In genomic region chr1:193311226-193311948, GRCh38 we compare ENCODE assay signal across 17 cellular contexts.
DNase-seq lines count a peak whose midpoint lies in the region; ATAC-seq, FAIRE-seq and TF ChIP-seq lines count a peak whose summit lies in the region.
"Had no signal": no experiment of that assay in that cellular context is flagged by ENCODE, and none has a peak within 500 bp of the region (broad histone marks: within the 10 kb centered on the region; RNA-seq: fewer than 3 reads in every experiment).

No MANE protein-coding gene starts in this region.

- H3K4me3 Mint-ChIP-seq in activated CD4-positive, alpha-beta T cell treated with anti-CD3 and anti-CD28 coated beads, Interleukin-2, amount 10 ng/mL, durations not matched to agents 7 days and 5 days, result peak overlapping the region; percentile 9
- H3K4me3 Mint-ChIP-seq in activated CD4-positive, alpha-beta T cell treated with anti-CD3 and anti-CD28 coated beads, Interleukin-2, amount 10 ng/mL, durations not matched to agents 24 days and 14 days, result no peak overlapping the region
- H3K4me3 Mint-ChIP-seq in brain, result no peak overlapping the region
- no peak overlapping the region for H3K4me3 Mint-ChIP-seq in stimulated activated effector memory CD8-positive, alpha-beta T cell treated with anti-CD3 and anti-CD28 coated beads, Interleukin-12 subunit alpha, Interleukin-12 subunit beta, amount 100 ng/mL, for 72 hours
- H3K4me3 Mint-ChIP-seq: activated CD8-positive, alpha-beta T cell treated with anti-CD3 and anti-CD28 coated beads for 36 hours; activated T-helper 1 cell treated with anti-CD3 and anti-CD28 coated beads, Interleukin-12 subunit alpha, Interleukin-12 subunit beta, Interleukin-2, Interleukin-4 antibody, amounts not matched to agents 30 ng/mL and 10 ng/mL and 1 ng/mL, durations not matched to agents 14 hours and 24 hours and 36 hours had no signal

- no peak for TF ChIP-seq CTCF in brain (conservative IDR thresholded peaks at IDR 0.05)

- H3K27me3 Mint-ChIP-seq in activated CD4-positive, alpha-beta T cell treated with anti-CD3 and anti-CD28 coated beads, Interleukin-2, amount 10 ng/mL, durations not matched to agents 7 days and 5 days, result peaks cover 1% of the 10 kb centered on the region
- peaks cover 5% of the 10 kb centered on the region for H3K27me3 Mint-ChIP-seq in activated CD4-positive, alpha-beta T cell treated with anti-CD3 and anti-CD28 coated beads, Interleukin-2, amount 10 ng/mL, durations not matched to agents 24 days and 14 days
- peaks cover 8% of the 10 kb centered on the region for H3K27me3 Mint-ChIP-seq in brain
- H3K27me3 Mint-ChIP-seq: activated CD8-positive, alpha-beta T cell treated with anti-CD3 and anti-CD28 coated beads for 36 hours had no signal

- POLR2A ChIA-PET in activated CD4-positive, alpha-beta T cell treated with anti-CD3 and anti-CD28 coated beads, Interleukin-2, amount 10 ng/mL, durations not matched to agents 7 days and 5 days (lab: Charles Lee), result no interaction called here

- peak overlapping the region; percentile 54 for H3K27ac Mint-ChIP-seq in activated CD4-positive, alpha-beta T cell treated with anti-CD3 and anti-CD28 coated beads, Interleukin-2, amount 10 ng/mL, durations not matched to agents 7 days and 5 days
- H3K27ac Mint-ChIP-seq in activated CD4-positive, alpha-beta T cell treated with anti-CD3 and anti-CD28 coated beads, Interleukin-2, amount 10 ng/mL, durations not matched to agents 24 days and 14 days, result no peak overlapping the region
- peak overlapping the region in 3 of 5 experiments; percentile 28 to 79 (median 75) for H3K27ac Mint-ChIP-seq in brain
- H3K27ac Mint-ChIP-seq in stimulated activated effector memory CD8-positive, alpha-beta T cell treated with anti-CD3 and anti-CD28 coated beads, Interleukin-12 subunit alpha, Interleukin-12 subunit beta, amount 100 ng/mL, for 72 hours, result peak overlapping the region; percentile 21
- H3K27ac Mint-ChIP-seq: activated CD8-positive, alpha-beta T cell treated with anti-CD3 and anti-CD28 coated beads for 36 hours; activated T-helper 1 cell treated with anti-CD3 and anti-CD28 coated beads, Interleukin-12 subunit alpha, Interleukin-12 subunit beta, Interleukin-2, Interleukin-4 antibody, amounts not matched to agents 30 ng/mL and 10 ng/mL and 1 ng/mL, durations not matched to agents 14 hours and 24 hours and 36 hours had no signal

- intact Hi-C loops in activated CD4-positive, alpha-beta T cell treated with anti-CD3 and anti-CD28 coated beads, Interleukin-2, amount 10 ng/mL, durations not matched to agents 24 days and 14 days (cut with micrococcal nuclease), result no loop called here

- H3K36me3 Mint-ChIP-seq in activated CD4-positive, alpha-beta T cell treated with anti-CD3 and anti-CD28 coated beads, Interleukin-2, amount 10 ng/mL, durations not matched to agents 7 days and 5 days (ENCODE audit: low read depth), result no peaks in the 10 kb centered on the region
- no peaks in the 10 kb centered on the region for H3K36me3 Mint-ChIP-seq in activated CD4-positive, alpha-beta T cell treated with anti-CD3 and anti-CD28 coated beads, Interleukin-2, amount 10 ng/mL, durations not matched to agents 24 days and 14 days (ENCODE audit: low read depth)
- no peaks in the 10 kb centered on the region for H3K36me3 Mint-ChIP-seq in brain
- no peaks in the 10 kb centered on the region for H3K36me3 Mint-ChIP-seq in stimulated activated effector memory CD8-positive, alpha-beta T cell treated with anti-CD3 and anti-CD28 coated beads, Interleukin-12 subunit alpha, Interleukin-12 subunit beta, amount 100 ng/mL, for 72 hours

- H3K9me3 Mint-ChIP-seq in activated CD4-positive, alpha-beta T cell treated with anti-CD3 and anti-CD28 coated beads, Interleukin-2, amount 10 ng/mL, durations not matched to agents 7 days and 5 days, result no peaks in the 10 kb centered on the region
- H3K9me3 Mint-ChIP-seq in activated CD4-positive, alpha-beta T cell treated with anti-CD3 and anti-CD28 coated beads, Interleukin-2, amount 10 ng/mL, durations not matched to agents 24 days and 14 days, result no peaks in the 10 kb centered on the region
- peaks cover 0 to 6% (median 0%) of the 10 kb centered on the region in 5 experiments for H3K9me3 Mint-ChIP-seq in brain
- H3K9me3 Mint-ChIP-seq in stimulated activated effector memory CD8-positive, alpha-beta T cell treated with anti-CD3 and anti-CD28 coated beads, Interleukin-12 subunit alpha, Interleukin-12 subunit beta, amount 100 ng/mL, for 72 hours, result no peaks in the 10 kb centered on the region
- H3K9me3 Mint-ChIP-seq: activated CD8-positive, alpha-beta T cell treated with anti-CD3 and anti-CD28 coated beads for 36 hours; activated T-helper 1 cell treated with anti-CD3 and anti-CD28 coated beads, Interleukin-12 subunit alpha, Interleukin-12 subunit beta, Interleukin-2, Interleukin-4 antibody, amounts not matched to agents 30 ng/mL and 10 ng/mL and 1 ng/mL, durations not matched to agents 14 hours and 24 hours and 36 hours had no signal

- TF ChIP-seq POLR2A in GM12891 (IDR thresholded peaks at IDR 0.05; ENCODE audit: low read depth, low read length), result no peak

- H3K4me1 Mint-ChIP-seq in activated CD4-positive, alpha-beta T cell treated with anti-CD3 and anti-CD28 coated beads, Interleukin-2, amount 10 ng/mL, durations not matched to agents 7 days and 5 days, result peaks cover 17% of the 10 kb centered on the region
- peaks cover 13% of the 10 kb centered on the region for H3K4me1 Mint-ChIP-seq in activated CD4-positive, alpha-beta T cell treated with anti-CD3 and anti-CD28 coated beads, Interleukin-2, amount 10 ng/mL, durations not matched to agents 24 days and 14 days
- no peaks in the 10 kb centered on the region for H3K4me1 Mint-ChIP-seq in brain
- H3K4me1 Mint-ChIP-seq in stimulated activated effector memory CD8-positive, alpha-beta T cell treated with anti-CD3 and anti-CD28 coated beads, Interleukin-12 subunit alpha, Interleukin-12 subunit beta, amount 100 ng/mL, for 72 hours, result peaks cover 23% of the 10 kb centered on the region

- ATAC-seq in stimulated activated effector memory CD8-positive, alpha-beta T cell treated with anti-CD3 and anti-CD28 coated beads, Interleukin-12 subunit alpha, Interleukin-12 subunit beta, amount 100 ng/mL, for 72 hours, result no peak
- ATAC-seq: activated CD8-positive, alpha-beta T cell treated with anti-CD3 and anti-CD28 coated beads for 36 hours; sciatic nerve had no signal

- DNase-seq in activated CD4-positive, alpha-beta T cell treated with anti-CD3 and anti-CD28 coated beads, Interleukin-2, amount 10 ng/mL, durations not matched to agents 7 days and 5 days, result no peak
- no peak for DNase-seq in activated CD4-positive, alpha-beta T cell treated with anti-CD3 and anti-CD28 coated beads, Interleukin-2, amount 10 ng/mL, durations not matched to agents 24 days and 14 days
- DNase-seq in NCI-H1694 (lab: John Stamatoyannopoulos, UW) (peak; percentile 63), GM12891 (ENCODE audit: insufficient read length, low spot score) (no peak), KG1 (lab: John Stamatoyannopoulos, UW) (no peak)
- DNase-seq in stimulated activated effector memory CD8-positive, alpha-beta T cell treated with anti-CD3 and anti-CD28 coated beads, Interleukin-12 subunit alpha, Interleukin-12 subunit beta, amount 100 ng/mL, for 72 hours (ENCODE audit: low spot score in 2 of 2), result no peak
- DNase-seq in activated naive CD4-positive, alpha-beta T cell treated with Interleukin-2 at 50 U/mL for 16 hours, result no peak
- DNase-seq: activated CD8-positive, alpha-beta T cell treated with anti-CD3 and anti-CD28 coated beads for 36 hours; adrenal gland; foreskin melanocyte; IMR-90; NCI-H524; PC-9; stimulated activated CD4-positive, alpha-beta T cell treated with anti-CD3 and anti-CD28 coated beads, Interleukin-2, amount 100 ng/mL, for 24 hours had no signal

- CTCF ChIA-PET in activated CD4-positive, alpha-beta T cell treated with anti-CD3 and anti-CD28 coated beads, Interleukin-2, amount 10 ng/mL, durations not matched to agents 7 days and 5 days (lab: Charles Lee), result no interaction called here

- FAIRE-seq in GM12891 (lab: Jason Lieb, UNC), result no peak

TF ChIP-seq in GM12891, 5 proteins besides CTCF, POLR2A, EP300 and RAD21:
- TF ChIP-seq PAX5 (IDR thresholded peaks at IDR 0.05; ENCODE audit: insufficient read depth, low read length, severe bottlenecking), result no peak
- TF ChIP-seq TAF1 (IDR thresholded peaks at IDR 0.05; ENCODE audit: low read depth, low read length), result no peak
- no peak for TF ChIP-seq POLR2AphosphoS5 (IDR thresholded peaks at IDR 0.05; ENCODE audit: low read depth, low read length)
- no peak for TF ChIP-seq POU2F2 (IDR thresholded peaks at IDR 0.05; ENCODE audit: low read depth, low read length)
- TF ChIP-seq SPI1 (IDR thresholded peaks at IDR 0.05; ENCODE audit: low read depth, low read length), result no peak
